6 cellular contexts compared by ENCODE assay signal in the genomic region with DNA sequence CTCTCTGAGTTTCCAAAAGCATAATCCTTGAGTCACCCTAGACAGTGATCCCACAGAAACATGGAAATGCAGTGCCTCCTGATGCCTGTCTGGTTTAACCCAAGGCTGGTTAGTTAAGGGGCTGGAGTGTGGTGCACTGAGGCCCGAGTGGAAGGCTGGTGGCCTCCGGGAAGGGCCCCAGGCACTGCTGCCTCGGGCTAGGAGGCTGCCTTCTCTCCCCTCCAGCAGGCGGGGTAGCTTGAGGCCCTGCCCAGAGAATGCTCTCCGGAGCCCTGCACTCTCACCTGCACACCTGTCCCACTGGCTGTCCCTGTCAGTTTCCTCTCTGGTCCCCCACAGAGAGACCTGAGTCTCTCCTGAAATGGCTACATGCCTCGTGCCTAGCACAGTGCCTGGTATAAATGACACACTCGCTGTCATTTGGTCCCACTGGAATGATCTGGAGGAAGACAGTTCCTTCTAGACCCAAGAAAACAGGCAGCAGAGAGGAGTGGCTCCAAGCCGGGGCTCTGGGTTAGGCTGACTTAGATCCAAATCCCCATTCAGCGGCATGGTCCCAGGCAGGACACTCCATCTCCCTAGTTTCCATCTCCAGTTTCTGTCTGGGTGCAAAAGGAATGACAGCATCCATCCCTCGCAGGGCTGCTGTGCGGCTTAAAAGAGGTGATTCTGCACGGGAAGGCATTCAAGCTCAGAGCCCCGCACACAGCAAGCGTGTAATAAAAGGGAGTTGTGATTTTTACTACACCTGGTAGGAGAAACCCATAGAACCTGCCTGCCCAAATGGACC.
"Had no signal": no experiment of that assay in that cellular context is flagged by ENCODE, and none has a peak within 500 bp of the region (broad histone marks: within the 10 kb centered on the region; RNA-seq: fewer than 3 reads in every experiment).

No MANE protein-coding gene starts in this region.

- H3K4me3 Mint-ChIP-seq: activated CD4-positive, alpha-beta memory T cell treated with anti-CD3 and anti-CD28 coated beads, Interleukin-2, amount 10 ng/mL, durations not matched to agents 7 days and 5 days; activated CD4-positive, alpha-beta T cell treated with anti-CD3 and anti-CD28 coated beads, Interleukin-2, amount 10 ng/mL, durations not matched to agents 7 days and 5 days; activated naive CD4-positive, alpha-beta T cell treated with anti-CD3 and anti-CD28 coated beads, Interleukin-2, amount 50 U/mL, for 24 hours; T-cell had no signal

- H3K27ac Mint-ChIP-seq: activated CD4-positive, alpha-beta memory T cell treated with anti-CD3 and anti-CD28 coated beads, Interleukin-2, amount 10 ng/mL, durations not matched to agents 7 days and 5 days; activated CD4-positive, alpha-beta T cell treated with anti-CD3 and anti-CD28 coated beads, Interleukin-2, amount 10 ng/mL, durations not matched to agents 7 days and 5 days; activated naive CD4-positive, alpha-beta T cell treated with anti-CD3 and anti-CD28 coated beads, Interleukin-2, amount 50 U/mL, for 24 hours; T-cell had no signal

- H3K4me1 Mint-ChIP-seq: activated CD4-positive, alpha-beta memory T cell treated with anti-CD3 and anti-CD28 coated beads, Interleukin-2, amount 10 ng/mL, durations not matched to agents 7 days and 5 days; activated CD4-positive, alpha-beta T cell treated with anti-CD3 and anti-CD28 coated beads, Interleukin-2, amount 10 ng/mL, durations not matched to agents 7 days and 5 days; activated naive CD4-positive, alpha-beta T cell treated with anti-CD3 and anti-CD28 coated beads, Interleukin-2, amount 50 U/mL, for 24 hours; T-cell had no signal

- DNase-seq: central memory CD4-positive, alpha-beta T cell; NCI-H1048 had no signal

- H3K9me3 Mint-ChIP-seq: activated CD4-positive, alpha-beta memory T cell treated with anti-CD3 and anti-CD28 coated beads, Interleukin-2, amount 10 ng/mL, durations not matched to agents 7 days and 5 days; activated CD4-positive, alpha-beta T cell treated with anti-CD3 and anti-CD28 coated beads, Interleukin-2, amount 10 ng/mL, durations not matched to agents 7 days and 5 days; activated naive CD4-positive, alpha-beta T cell treated with anti-CD3 and anti-CD28 coated beads, Interleukin-2, amount 50 U/mL, for 24 hours; T-cell had no signal

- ATAC-seq: T-cell had no signal

- H3K27me3 Mint-ChIP-seq: activated CD4-positive, alpha-beta memory T cell treated with anti-CD3 and anti-CD28 coated beads, Interleukin-2, amount 10 ng/mL, durations not matched to agents 7 days and 5 days; activated CD4-positive, alpha-beta T cell treated with anti-CD3 and anti-CD28 coated beads, Interleukin-2, amount 10 ng/mL, durations not matched to agents 7 days and 5 days; activated naive CD4-positive, alpha-beta T cell treated with anti-CD3 and anti-CD28 coated beads, Interleukin-2, amount 50 U/mL, for 24 hours; T-cell had no signal
